ENCODE assay signal across 22 cellular contexts in the genomic region with DNA sequence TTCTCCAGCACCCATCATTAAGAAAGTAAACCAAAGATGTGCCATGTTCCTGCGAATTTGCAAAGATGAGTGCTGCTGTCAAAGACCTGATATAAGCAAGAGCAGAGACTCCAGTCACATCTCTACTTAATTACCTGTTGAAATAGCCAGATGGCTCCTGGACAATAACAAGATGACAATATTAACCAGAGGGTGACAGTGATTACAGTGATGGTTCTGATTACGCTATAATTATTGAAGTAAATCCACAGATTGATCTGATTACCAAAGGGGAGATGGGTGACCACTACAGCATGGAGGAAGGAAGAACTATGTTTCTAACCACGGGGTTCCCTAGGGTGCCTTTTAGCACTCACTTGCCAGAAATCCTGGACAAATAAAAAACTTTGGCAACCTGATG. TPM values are rescaled to one million over a fixed set of nuclear protein-coding genes. Genes with fewer than 3 reads are reported as not detected.
A peak's percentile ranks its signal among the peaks of the same experiment; 100 is the strongest.
DNase-seq lines count a peak whose midpoint lies in the region; ATAC-seq, FAIRE-seq and TF ChIP-seq lines count a peak whose summit lies in the region.
"Had no signal": no experiment of that assay in that cellular context is flagged by ENCODE, and none has a peak within 500 bp of the region (broad histone marks: within the 10 kb centered on the region; RNA-seq: fewer than 3 reads in every experiment).

No MANE protein-coding gene starts in this region.

- H2AFZ ChIP-seq in HCT116 (ENCODE audit: low read depth, low read length, poor library complexity, severe bottlenecking) = peak overlapping the region; percentile 28
- H2AFZ ChIP-seq in OCI-LY7 (ENCODE audit: low read length) = peak overlapping the region; percentile 60; the same call in 1 of the 2 replicates
- H2AFZ ChIP-seq in K562 (ENCODE audit: low read depth, low read length) = 0 out of 2 replicates have a peak overlapping the region, but pooled peaks have one; percentile 4

- TF ChIP-seq POLR2A in HCT116 (IDR thresholded peaks at IDR 0.05; ENCODE audit: borderline replicate concordance, extremely low read depth, insufficient read depth, insufficient read length) = no peak
- TF ChIP-seq POLR2A in K562 (conservative IDR thresholded peaks at IDR 0.05) = no peak

- H3K9ac ChIP-seq in HCT116 (ENCODE audit: low read length) (no peak overlapping the region), K562 (ENCODE audit: insufficient read depth in 1 of 2, low read depth in 2 of 2, low read length in 2 of 2) (no peak overlapping the region)
- H3K9ac ChIP-seq: KMS-11 had no signal

- no peaks in the 10 kb centered on the region for H3K27me3 ChIP-seq in HCT116 (ENCODE audit: insufficient read depth, low read length)
- peaks cover 15 to 19% of the 10 kb centered on the region in 2 experiments; a peak in 4 of 5 replicates for H3K27me3 ChIP-seq in K562 (ENCODE audit: control insufficient read depth in 2 of 2, insufficient read depth in 2 of 2, low read length in 2 of 2)

- no peaks in the 10 kb centered on the region for H3K79me2 ChIP-seq in HCT116 (ENCODE audit: insufficient read depth, low read length)
- H3K79me2 ChIP-seq in OCI-LY7 (ENCODE audit: insufficient read depth, low read depth, low read length) = no peaks in the 10 kb centered on the region
- no peaks in the 10 kb centered on the region for H3K79me2 ChIP-seq in K562 (ENCODE audit: control insufficient read depth, insufficient read depth, low read length)

- in situ Hi-C loops in K562 (cut with MboI) = no loop called here

- H3K4me1 ChIP-seq in HCT116 (ENCODE audit: control insufficient read depth in 1 of 2, insufficient read depth in 2 of 2, low read length in 2 of 2) = no peaks in the 10 kb centered on the region
- H3K4me1 ChIP-seq in OCI-LY7 (ENCODE audit: insufficient read depth, low read length, poor library complexity, severe bottlenecking) = peaks cover 8% of the 10 kb centered on the region
- H3K4me1 ChIP-seq in K562 (replicated peaks in 1 of 2; ENCODE audit: control insufficient read depth in 2 of 2, insufficient read depth in 2 of 2, low read length in 2 of 2) = no peaks in the 10 kb centered on the region
- H3K4me1 ChIP-seq: A549, Caco-2, HAP-1 had no signal

- H3K36me3 ChIP-seq in HCT116 (ENCODE audit: control insufficient read depth in 1 of 2, insufficient read depth in 2 of 2, low read length in 2 of 2) (no peaks in the 10 kb centered on the region), OCI-LY7 (ENCODE audit: insufficient read depth, low read length) (no peaks in the 10 kb centered on the region), K562 (ENCODE audit: control insufficient read depth, insufficient read depth, low read length) (no peaks in the 10 kb centered on the region)
- H3K36me3 ChIP-seq: HAP-1 had no signal

- POLR2A ChIA-PET in HCT116 (lab: Charles Lee) = no interaction called here
- POLR2A ChIA-PET in OCI-LY7 (lab: Charles Lee) = no interaction called here
- POLR2A ChIA-PET in K562 (lab: Yijun Ruan, JAX) = no interaction called here

- no peak overlapping the region for H3K4me2 ChIP-seq in HCT116 (ENCODE audit: low read length)
- H3K4me2 ChIP-seq in OCI-LY7 (ENCODE audit: low read length) = no peak overlapping the region
- H3K4me2 ChIP-seq in K562 (ENCODE audit: insufficient read depth, low read length) = no peak overlapping the region
- H3K4me2 ChIP-seq: KMS-11 had no signal

- H3K9me1 ChIP-seq in K562 (ENCODE audit: control insufficient read depth, insufficient read depth, low read length) = no peaks in the 10 kb centered on the region

- ATAC-seq in HCT116 (no peak), K562 (no peak), HG02884 (IDR thresholded peaks at IDR 0.05; ENCODE audit: unreplicated experiment) (no peak), GM21737 (IDR thresholded peaks at IDR 0.05; ENCODE audit: unreplicated experiment) (no peak)

- TF ChIP-seq CTCF in 22Rv1 (IDR thresholded peaks at IDR 0.05) (no peak), HCT116 (IDR thresholded peaks at IDR 0.05 in 2 of 3, conservative IDR thresholded peaks at IDR 0.05 in 1 of 3; ENCODE audit: borderline replicate concordance in 1 of 3, insufficient read depth in 1 of 3, low read depth in 2 of 3, low read length in 2 of 3) (no peak), OCI-LY7 (conservative IDR thresholded peaks at IDR 0.05; ENCODE audit: low read length) (no peak), K562 (IDR thresholded peaks at IDR 0.05 in 2 of 3, conservative IDR thresholded peaks at IDR 0.05 in 1 of 3; ENCODE audit: insufficient read depth in 2 of 3, low read depth in 1 of 3, low read length in 3 of 3) (no peak)

- CTCF ChIA-PET in HCT116 (lab: Charles Lee) (no interaction called here), OCI-LY7 (lab: Charles Lee; ENCODE audit: unreplicated experiment) (no interaction called here), K562 (lab: Yijun Ruan, JAX; ENCODE audit: low intra/inter-chr PET ratio) (interaction anchor here (2.2 kb wide), 1 partner anchor 64 kb away, joined by 5 read pairs; no protein-coding TSS in a partner anchor)

- RAD21 ChIA-PET in HCT116 (lab: Charles Lee; ENCODE audit: low non-redundant PET in 1 of 2, low total read pairs in 2 of 2, uncharacterized antibody in 2 of 2, unreplicated experiment in 2 of 2) = no interaction called here

- no peak overlapping the region for H3K4me3 ChIP-seq in HCT116 (replicated peaks in 1 of 2; ENCODE audit: low read depth in 1 of 2, low read length in 2 of 2)
- H3K4me3 ChIP-seq in OCI-LY7 (ENCODE audit: low read depth, low read length, poor library complexity, severe bottlenecking) = no peak overlapping the region
- no peak overlapping the region for H3K4me3 ChIP-seq in K562
- H3K4me3 ChIP-seq: A549, GM12878, HAP-1, SK-N-MC had no signal

- TF ChIP-seq RAD21 in HCT116 (IDR thresholded peaks at IDR 0.05; ENCODE audit: low read depth) = no peak
- no peak for TF ChIP-seq RAD21 in K562 (CRISPR knock-in tag; conservative IDR thresholded peaks at IDR 0.05 in 1 of 2, IDR thresholded peaks at IDR 0.05 in 1 of 2)

- no peaks in the 10 kb centered on the region for H3K9me3 ChIP-seq in HCT116 (ENCODE audit: control insufficient read depth in 1 of 2, insufficient read depth in 1 of 2, low read depth in 1 of 2, low read length in 2 of 2)
- 0 out of 2 replicates have a peak, but pooled peaks cover 5% of the 10 kb centered on the region for H3K9me3 ChIP-seq in OCI-LY7 (ENCODE audit: low read length)
- H3K9me3 ChIP-seq in K562 (replicated peaks; ENCODE audit: control insufficient read depth, insufficient read depth, low read depth, low read length) = no peaks in the 10 kb centered on the region
- H3K9me3 ChIP-seq: A549, Caco-2, HAP-1 had no signal

- H3K27ac ChIP-seq in 22Rv1 (peak overlapping the region; percentile 22; the same call in 1 of the 2 replicates), HCT116 (ENCODE audit: low read depth, low read length) (no peak overlapping the region), OCI-LY7 (ENCODE audit: low read depth, low read length, poor library complexity, severe bottlenecking) (no peak overlapping the region), K562 (ENCODE audit: extremely low read depth, low read depth, low read length) (no peak overlapping the region)
- H3K27ac ChIP-seq: A549, KMS-11, SK-N-MC had no signal

- DNase-seq in HCT116 (ENCODE audit: low read depth, low spot score) (no peak), OCI-LY7 (ENCODE audit: low spot score) (no peak), K562 (ENCODE audit: extremely low read depth in 1 of 4, low spot score in 3 of 4) (no peak), cerebellar cortex (ENCODE audit: low spot score) (no peak)
- DNase-seq in stimulated activated CD4-positive, alpha-beta T cell treated with anti-CD3 and anti-CD28 coated beads, Interleukin-4, amount 100 ng/mL, for 4 hours = no peak
- DNase-seq: AML-193; C1 segment of cervical spinal cord; GOT3; NCI-H1417 treated with DMSO at 0.1 percent for 48 hours; NCI-H187 treated with DMSO at 0.1 percent for 48 hours; NK-92 treated with Interleukin-12 subunit alpha and Interleukin-12 subunit beta, amount 100 ng/mL, for 24 hours; SHP77 treated with DMSO at 0.1 percent for 48 hours had no signal

- no TSS peak for BruUV-seq in HCT116 (replicated peaks; lab: Mats Ljungman, UMichigan)
- no TSS peak for BruUV-seq in OCI-LY7 (replicated peaks; lab: Mats Ljungman, UMichigan)
- no TSS peak for BruUV-seq in K562 (replicated peaks; lab: Mats Ljungman, UMichigan)

- FAIRE-seq in K562 (lab: Jason Lieb, UNC) = no peak
- FAIRE-seq: A549, G401.6 had no signal

- 0% methylated on average over 3 of the region's 3 CpGs for WGBS in K562 (ENCODE audit: insufficient coverage, low coverage, missing lambda C conversion rate)

- H4K20me1 ChIP-seq in HCT116 (ENCODE audit: insufficient read depth) = no peaks in the 10 kb centered on the region
- no peaks in the 10 kb centered on the region for H4K20me1 ChIP-seq in OCI-LY7 (ENCODE audit: insufficient read depth, low read length)
- H4K20me1 ChIP-seq in K562 (replicated peaks; ENCODE audit: control insufficient read depth, insufficient read depth, low read length) = no peaks in the 10 kb centered on the region

- H3K9me2 ChIP-seq in HCT116 (ENCODE audit: insufficient read depth) (no peaks in the 10 kb centered on the region), OCI-LY7 (ENCODE audit: insufficient read depth, low read length) (no peaks in the 10 kb centered on the region)

- intact Hi-C loops in HCT116 (cut with micrococcal nuclease) = loop anchor here (5.0 kb wide), 1 partner anchor 63 kb away; no protein-coding TSS in a partner anchor
- intact Hi-C loops in OCI-LY7 (cut with micrococcal nuclease; ENCODE audit: unreplicated experiment) = loop anchor here (2.0 kb wide), 1 partner anchor 64 kb away; no protein-coding TSS in a partner anchor
- intact Hi-C loops in K562 (cut with micrococcal nuclease) = loop anchor here (2.0 kb wide), 1 partner anchor 64 kb away; no protein-coding TSS in a partner anchor

- no peak for TF ChIP-seq EP300 in K562 (IDR thresholded peaks at IDR 0.05; ENCODE audit: low read length)

RNA-seq across cellular contexts. Expression of a gene that starts 36.5 kb away (rescaled TPM):
- total RNA-seq in HCT116 (2021; ENCODE audit: unreplicated experiment) (0.61 TPM), OCI-LY7 (2022) (131 and 162 TPM in 2 replicates), K562 (2014; rRNA removed) (not detected in 2 replicates), K562 (2014; rRNA removed; fragmentation: Illumina TruSeq; extraction: Trizol) (not detected in 2 replicates), K562 (2015; rRNA removed; fragmentation: Illumina TruSeq; extraction: Trizol) (0.04 and 0.11 TPM in 2 replicates), K562 (2021) (0.02 and 0.11 TPM in 2 replicates)
- 0.01 TPM in 1 of 2 replicates, not detected in the other for polyA plus RNA-seq in HCT116 (2012)
- 133 and 162 TPM in 2 replicates for total RNA-seq in OCI-LY7 (2014; rRNA removed; shearing (Covaris generic))
- total RNA-seq in K562 (2011; cell fraction: chromatin; rRNA removed; ENCODE audit: low replicate concordance) = not detected in 2 replicates
- not detected in 2 replicates for total RNA-seq in K562 (2011; cell fraction: nucleolus; rRNA removed)
- total RNA-seq in K562 (2011; cell fraction: nucleoplasm; rRNA removed) = not detected in 2 replicates
- polyA plus RNA-seq in K562 (2011; rRNA removed) (not detected in 2 replicates), K562 (2014; fragmentation: Illumina TruSeq; extraction: Trizol) (not detected in 2 replicates), K562 (2014; fragmentation: Nextera tagmentation; extraction: Ambion mirVana) (not detected), K562 (2014; rRNA removed) (not detected in 2 replicates)
- not detected in 2 replicates for polyA plus RNA-seq in K562 (2011; cell fraction: cytosol; rRNA removed)
- polyA plus RNA-seq in K562 (2011; cell fraction: nucleus; rRNA removed) = not detected in 2 replicates
- polyA plus RNA-seq in K562 (2012) = under 0.01 and 0.03 TPM in 2 replicates
- not detected in 2 replicates for polyA minus RNA-seq in K562 (2011; rRNA and poly(A)+ RNA removed)
- not detected in 2 replicates for polyA minus RNA-seq in K562 (2011; cell fraction: cytosol; rRNA and poly(A)+ RNA removed)
- polyA minus RNA-seq in K562 (2011; cell fraction: nucleus; rRNA and poly(A)+ RNA removed) = not detected in 2 replicates
- polyA plus RNA-seq: A549 had no signal

Comparison
In these comparisons a context has a peak if more than half of its experiments do, and no peak if none do; other contexts are left out.
1. H2AFZ ChIP-seq: peak in every context shown above with its lines; median percentile 60 in OCI-LY7; 28 in HCT116; 4 in K562.
2. RNA of a gene that starts 36.5 kb away (total RNA-seq): 131 to 162 TPM in OCI-LY7; 0.61 TPM in HCT116 (single experiment) and 0.02 to 0.11 TPM in K562; every median in the first group is over 10 times any median in the second.